16 cellular contexts compared by ENCODE assay signal in genomic region chr12:47221256-47222023, GRCh38.
A peak's percentile ranks its signal among the peaks of the same experiment; 100 is the strongest.
DNase-seq lines count a peak whose midpoint lies in the region; ATAC-seq, FAIRE-seq and TF ChIP-seq lines count a peak whose summit lies in the region.
"Had no signal": no experiment of that assay in that cellular context is flagged by ENCODE, and none has a peak within 500 bp of the region (broad histone marks: within the 10 kb centered on the region; RNA-seq: fewer than 3 reads in every experiment).

No MANE protein-coding gene starts in this region.

- H3K9ac ChIP-seq in endodermal cell (ENCODE audit: extremely low read depth, low read length, poor library complexity, severe bottlenecking) = no peak overlapping the region
- H3K9ac ChIP-seq: GM23248 had no signal

- no peak overlapping the region for H3K27ac ChIP-seq in endodermal cell (ENCODE audit: low read depth, low read length)
- H3K27ac ChIP-seq: GM23248, uterus had no signal

- no peak for FAIRE-seq in HTR-8/SVneo (lab: Jason Lieb, UNC)
- FAIRE-seq: TTC549 had no signal

- H3K27me3 ChIP-seq in endodermal cell (ENCODE audit: control insufficient read depth, insufficient read depth, low read length, poor library complexity, severe bottlenecking) = no peaks in the 10 kb centered on the region
- H3K27me3 ChIP-seq: uterus had no signal

- no peak for ATAC-seq in activated CD4-positive, alpha-beta T cell treated with anti-CD3 and anti-CD28 coated beads for 36 hours
- no peak for ATAC-seq in naive thymus-derived CD8-positive, alpha-beta T cell

- peak overlapping the region; percentile 72 for H3K4me3 Mint-ChIP-seq in activated CD4-positive, alpha-beta T cell treated with anti-CD3 and anti-CD28 coated beads for 36 hours
- peak overlapping the region; percentile 82 for H3K4me3 Mint-ChIP-seq in activated naive CD8-positive, alpha-beta T cell
- peak overlapping the region; percentile 57 to 96 (median 80) for H3K4me3 Mint-ChIP-seq in naive thymus-derived CD8-positive, alpha-beta T cell
- H3K4me3 Mint-ChIP-seq in endodermal cell = no peak overlapping the region

- H3K4me3 ChIP-seq in endodermal cell (ENCODE audit: low read length) = no peak overlapping the region
- H3K4me3 ChIP-seq: GM23248, lung, uterus had no signal

- POLR2A ChIA-PET in activated CD4-positive, alpha-beta T cell treated with anti-CD3 and anti-CD28 coated beads for 36 hours (lab: Charles Lee) = interaction anchor here (0.7 to 1.2 kb wide), 2 partner anchors 55 to 175 kb away, joined by 6 to 7 read pairs; no protein-coding TSS in a partner anchor
- POLR2A ChIA-PET in naive thymus-derived CD8-positive, alpha-beta T cell (lab: Charles Lee) = interaction anchor here (0.7 to 2.0 kb wide), 12 partner anchors 9 to 499 kb away, joined by 3 to 11 read pairs (median 4); partner anchors contain the start of genes AMIGO2 and PCED1B

- no peak for TF ChIP-seq CTCF in endodermal cell (conservative IDR thresholded peaks at IDR 0.05)

- no peaks in the 10 kb centered on the region for H3K9me3 ChIP-seq in endodermal cell (ENCODE audit: control insufficient read depth, low read length)
- H3K9me3 ChIP-seq: uterus had no signal

- no peaks in the 10 kb centered on the region for H3K9me3 Mint-ChIP-seq in activated CD4-positive, alpha-beta T cell treated with anti-CD3 and anti-CD28 coated beads for 36 hours (ENCODE audit: low read depth)
- no peaks in the 10 kb centered on the region for H3K9me3 Mint-ChIP-seq in activated naive CD8-positive, alpha-beta T cell (ENCODE audit: low read depth)
- H3K9me3 Mint-ChIP-seq in naive thymus-derived CD8-positive, alpha-beta T cell = peaks cover 0 to under 1% (median 0%) of the 10 kb centered on the region in 9 donors
- no peaks in the 10 kb centered on the region for H3K9me3 Mint-ChIP-seq in endodermal cell

- WGBS in endodermal cell (ENCODE audit: insufficient coverage in 1 of 2, insufficient read length in 1 of 2), 2 experiments = 93 to 100% methylated on average over 2 of the region's 2 CpGs

- H3K4me1 ChIP-seq in endodermal cell (ENCODE audit: control insufficient read depth, insufficient read depth, low read length) = no peaks in the 10 kb centered on the region

- CTCF ChIA-PET in activated CD4-positive, alpha-beta T cell treated with anti-CD3 and anti-CD28 coated beads for 36 hours (lab: Charles Lee) = interaction anchor here (0.9 to 1.6 kb wide), 2 partner anchors 86 to 151 kb away, joined by 3 read pairs; no protein-coding TSS in a partner anchor

- H3K27me3 Mint-ChIP-seq in activated CD4-positive, alpha-beta T cell treated with anti-CD3 and anti-CD28 coated beads for 36 hours = no peaks in the 10 kb centered on the region
- no peaks in the 10 kb centered on the region for H3K27me3 Mint-ChIP-seq in activated naive CD8-positive, alpha-beta T cell
- no peaks in the 10 kb centered on the region for H3K27me3 Mint-ChIP-seq in naive thymus-derived CD8-positive, alpha-beta T cell
- no peaks in the 10 kb centered on the region for H3K27me3 Mint-ChIP-seq in endodermal cell (ENCODE audit: insufficient read depth)

- H3K27ac Mint-ChIP-seq in activated CD4-positive, alpha-beta T cell treated with anti-CD3 and anti-CD28 coated beads for 36 hours = peak overlapping the region; percentile 88
- peak overlapping the region; percentile 94 for H3K27ac Mint-ChIP-seq in activated naive CD8-positive, alpha-beta T cell
- peak overlapping the region; percentile 65 to 98 (median 84) for H3K27ac Mint-ChIP-seq in naive thymus-derived CD8-positive, alpha-beta T cell
- no peak overlapping the region for H3K27ac Mint-ChIP-seq in endodermal cell

- H3K4me1 Mint-ChIP-seq in activated CD4-positive, alpha-beta T cell treated with anti-CD3 and anti-CD28 coated beads for 36 hours = peaks cover 67% of the 10 kb centered on the region
- peaks cover 73% of the 10 kb centered on the region for H3K4me1 Mint-ChIP-seq in activated naive CD8-positive, alpha-beta T cell (ENCODE audit: low read depth)
- peaks cover 39 to 83% (median 60%) of the 10 kb centered on the region in 4 donors for H3K4me1 Mint-ChIP-seq in naive thymus-derived CD8-positive, alpha-beta T cell
- H3K4me1 Mint-ChIP-seq in endodermal cell = peaks cover 42% of the 10 kb centered on the region

- intact Hi-C loops in activated CD4-positive, alpha-beta T cell treated with anti-CD3 and anti-CD28 coated beads for 36 hours (cut with DNase I, micrococcal nuclease) = loop anchor here in 1 of 2 experiments (2.0 kb wide), 1 partner anchor 55 kb away; no protein-coding TSS in a partner anchor

- H3K36me3 ChIP-seq in endodermal cell (ENCODE audit: control insufficient read depth, insufficient read depth, low read length) = no peaks in the 10 kb centered on the region
- H3K36me3 ChIP-seq: uterus had no signal

- DNase-seq in activated CD4-positive, alpha-beta T cell treated with anti-CD3 and anti-CD28 coated beads for 36 hours = no peak
- no peak for DNase-seq in activated CD4-positive, alpha-beta T cell treated with anti-CD3 and anti-CD28 coated beads for 48 hours
- peak; percentile 84 for DNase-seq in LoVo (ENCODE audit: low spot score)
- DNase-seq in naive thymus-derived CD8-positive, alpha-beta T cell = no peak
- no peak for DNase-seq in HTR-8/SVneo (ENCODE audit: insufficient read length, low spot score)
- no peak for DNase-seq in endodermal cell
- DNase-seq in NCI-H2196 (lab: John Stamatoyannopoulos, UW; ENCODE audit: unreplicated experiment) = no peak
- DNase-seq: NCI-H1092; NCI-H345; posterior cingulate gyrus; stimulated activated CD8-positive, alpha-beta memory T cell treated with anti-CD3 and anti-CD28 coated beads, Interleukin-4, amount 100 ng/mL, for 48 hours; uterus had no signal

- H3K36me3 Mint-ChIP-seq in activated CD4-positive, alpha-beta T cell treated with anti-CD3 and anti-CD28 coated beads for 36 hours (ENCODE audit: low read depth) = peaks cover 85% of the 10 kb centered on the region
- peaks cover 42% of the 10 kb centered on the region for H3K36me3 Mint-ChIP-seq in activated naive CD8-positive, alpha-beta T cell
- peaks cover 50 to 76% (median 51%) of the 10 kb centered on the region in 3 donors for H3K36me3 Mint-ChIP-seq in naive thymus-derived CD8-positive, alpha-beta T cell
- H3K36me3 Mint-ChIP-seq in endodermal cell (ENCODE audit: low read depth) = no peaks in the 10 kb centered on the region
